Comparison of ENCODE assay signal across 8 cellular contexts in the genomic region with DNA sequence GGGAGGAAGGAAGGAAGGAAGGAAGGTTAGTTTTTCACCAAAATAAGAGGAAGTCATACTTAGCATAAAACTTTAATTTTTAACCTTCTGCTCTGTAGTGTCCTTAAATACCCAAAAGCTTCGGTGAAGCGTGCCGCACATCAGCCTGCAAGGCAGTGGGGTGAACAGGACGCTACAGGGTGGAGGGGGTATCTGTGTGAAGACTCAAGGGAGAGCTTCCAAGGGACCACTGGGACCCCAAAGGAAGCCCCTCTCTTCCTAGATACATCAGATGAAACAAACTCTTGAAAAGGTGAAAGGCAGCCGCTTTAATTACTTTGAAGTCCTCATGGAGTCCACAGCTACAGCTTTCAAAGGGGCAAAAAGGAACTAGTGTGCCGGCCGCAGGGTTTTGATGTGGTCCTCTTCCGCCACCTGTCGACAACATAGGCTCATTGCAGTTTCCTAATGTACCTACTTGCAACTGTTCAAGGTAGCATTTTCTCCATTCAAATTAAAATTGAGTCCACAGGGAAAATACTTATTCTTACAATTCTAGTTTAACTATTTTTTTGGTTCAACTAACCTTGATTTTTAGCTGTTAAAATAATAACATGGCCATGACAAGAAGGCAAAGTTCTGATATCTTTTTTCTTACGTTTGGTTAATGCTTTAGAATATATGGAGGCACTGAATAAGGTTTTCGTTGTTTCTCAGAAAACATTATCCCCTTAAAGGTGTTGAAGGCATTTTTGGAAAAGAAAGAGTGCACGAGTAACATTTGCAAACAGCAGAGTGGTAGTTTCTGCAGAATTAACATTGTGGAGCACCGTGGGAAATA.
DNase-seq lines count a peak whose midpoint lies in the region; ATAC-seq and TF ChIP-seq lines count a peak whose summit lies in the region.

No MANE protein-coding gene starts in this region.

- 39 to 46% methylated on average over 13 of the region's 13 CpGs for WGBS in heart right ventricle, 2 donors

- H3K27me3 Mint-ChIP-seq in activated naive CD8-positive, alpha-beta T cell treated with anti-CD3 and anti-CD28 coated beads, Interleukin-2, amount 10 ng/mL, durations not matched to agents 7 days and 5 days = peaks cover 12% of the 10 kb centered on the region

- H3K4me3 ChIP-seq in heart right ventricle = no peak overlapping the region

- peaks cover 0 to 7% (median 0%) of the 10 kb centered on the region in 9 donors for H3K4me1 ChIP-seq in heart right ventricle

- POLR2A ChIA-PET in activated naive CD8-positive, alpha-beta T cell treated with anti-CD3 and anti-CD28 coated beads, Interleukin-2, amount 10 ng/mL, durations not matched to agents 7 days and 5 days (lab: Charles Lee) = interaction anchor here (0.6 to 1.5 kb wide), 4 partner anchors 28 to 385 kb away, joined by 3 to 12 read pairs (median 6); no protein-coding TSS in a partner anchor

- H3K27ac ChIP-seq in heart right ventricle = peak overlapping the region in 2 of 10 donors; percentile 28 to 67

- H3K27ac Mint-ChIP-seq in activated naive CD8-positive, alpha-beta T cell treated with anti-CD3 and anti-CD28 coated beads, Interleukin-2, amount 10 ng/mL, durations not matched to agents 7 days and 5 days = peak overlapping the region; percentile 83

- TF ChIP-seq CTCF in GM10266 (IDR thresholded peaks at IDR 0.05; ENCODE audit: control insufficient read depth, insufficient read depth, low read depth, missing control alignments) = peak; percentile 86
- TF ChIP-seq CTCF in heart right ventricle (IDR thresholded peaks at IDR 0.05) = peak; percentile 90 to 97 (median 93)

- intact Hi-C loops in heart right ventricle (cut with DNase I) = loop anchor here (1.0 to 10.0 kb wide), 8 partner anchors 213 to 488 kb away; no protein-coding TSS in a partner anchor

- H3K4me3 Mint-ChIP-seq in activated naive CD8-positive, alpha-beta T cell treated with anti-CD3 and anti-CD28 coated beads, Interleukin-2, amount 10 ng/mL, durations not matched to agents 7 days and 5 days = peak overlapping the region; percentile 62

- DNase-seq in GM10266 (ENCODE audit: extremely low spot score) = peak; percentile 65
- peak; percentile 70 for DNase-seq in NCI-H1436 (lab: John Stamatoyannopoulos, UW)
- DNase-seq in SW480 (ENCODE audit: low spot score) = peak; percentile 70
- peak; percentile 73 for DNase-seq in activated naive CD8-positive, alpha-beta T cell treated with anti-CD3 and anti-CD28 coated beads, Interleukin-2, amount 10 ng/mL, durations not matched to agents 7 days and 5 days
- DNase-seq in heart right ventricle = peak; percentile 44 to 74
- peak; percentile 82 for DNase-seq in retina

- ATAC-seq in HG02623 (IDR thresholded peaks at IDR 0.05; ENCODE audit: unreplicated experiment) (peak; percentile 52), heart right ventricle (peak; percentile 58 to 95 (median 84)), HG02970 (IDR thresholded peaks at IDR 0.05; ENCODE audit: low FRiP score, unreplicated experiment) (no peak)
- peak; percentile 87 for ATAC-seq in activated naive CD8-positive, alpha-beta T cell treated with anti-CD3 and anti-CD28 coated beads, Interleukin-2, amount 10 ng/mL, durations not matched to agents 7 days and 5 days (ENCODE audit: low read depth)

- peaks cover 6% of the 10 kb centered on the region for H3K36me3 Mint-ChIP-seq in activated naive CD8-positive, alpha-beta T cell treated with anti-CD3 and anti-CD28 coated beads, Interleukin-2, amount 10 ng/mL, durations not matched to agents 7 days and 5 days

- peaks cover 0 to 8% (median 0%) of the 10 kb centered on the region in 11 donors for H3K9me3 ChIP-seq in heart right ventricle

- H3K4me1 Mint-ChIP-seq in activated naive CD8-positive, alpha-beta T cell treated with anti-CD3 and anti-CD28 coated beads, Interleukin-2, amount 10 ng/mL, durations not matched to agents 7 days and 5 days = peaks cover 4% of the 10 kb centered on the region

- no peaks in the 10 kb centered on the region for H3K9me3 Mint-ChIP-seq in activated naive CD8-positive, alpha-beta T cell treated with anti-CD3 and anti-CD28 coated beads, Interleukin-2, amount 10 ng/mL, durations not matched to agents 7 days and 5 days

- H3K27me3 ChIP-seq in heart right ventricle = no peaks in the 10 kb centered on the region

- H3K36me3 ChIP-seq in heart right ventricle = no peaks in the 10 kb centered on the region
